Comparison of ENCODE assay signal across 8 cellular contexts in the genomic region with DNA sequence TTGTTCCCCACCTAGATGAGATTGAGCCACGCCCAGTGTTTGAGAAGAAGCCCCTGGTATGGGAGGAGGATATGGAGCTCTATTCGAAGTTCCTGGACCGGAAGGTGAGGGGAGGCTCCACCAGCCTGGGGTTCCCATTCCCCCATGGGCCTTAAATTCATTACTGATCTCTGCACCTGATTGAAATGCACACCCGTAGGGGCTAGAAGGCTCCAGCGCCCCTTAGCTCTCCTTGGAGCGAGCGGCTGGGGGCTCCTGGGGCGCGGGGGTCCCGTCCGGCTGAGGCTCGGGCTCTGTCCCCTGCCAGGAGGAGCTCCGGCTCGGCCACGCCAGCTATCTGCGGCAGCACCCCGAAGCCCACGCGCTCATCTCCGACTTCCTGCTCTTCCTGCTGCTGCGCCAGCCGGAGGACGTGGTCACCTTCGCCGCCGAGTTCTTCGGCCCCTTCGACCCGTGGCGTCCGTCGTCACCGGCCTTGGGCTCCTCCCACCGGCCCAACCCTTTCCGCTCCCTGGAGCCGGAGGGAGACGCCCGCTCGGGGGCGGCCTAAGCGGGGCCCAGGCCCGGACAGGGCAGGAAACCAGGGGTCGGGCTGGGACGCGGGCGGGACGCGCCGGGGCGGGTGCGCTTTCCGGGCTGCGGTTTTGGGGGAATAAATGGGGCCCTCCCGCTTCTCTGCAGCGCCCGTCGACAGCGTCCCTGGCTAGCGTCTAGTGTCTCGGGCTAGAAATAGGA. TPM values are rescaled to one million over a fixed set of nuclear protein-coding genes. Genes with fewer than 3 reads are reported as not detected.
A peak's percentile ranks its signal among the peaks of the same experiment; 100 is the strongest.
DNase-seq lines count a peak whose midpoint lies in the region; ATAC-seq, FAIRE-seq and TF ChIP-seq lines count a peak whose summit lies in the region.

No MANE protein-coding gene starts in this region.

- peak; percentile 96 for FAIRE-seq in GM18507 (lab: Jason Lieb, UNC)

- no peaks in the 10 kb centered on the region for H3K27me3 ChIP-seq in Peyer's patch
- H3K27me3 ChIP-seq in testis, result no peaks in the 10 kb centered on the region

- intact Hi-C loops in testis (cut with DNase I; ENCODE audit: low total_unique reads), result no loop called here

- no peaks in the 10 kb centered on the region for H3K9me3 ChIP-seq in Peyer's patch
- H3K9me3 ChIP-seq in testis, result no peaks in the 10 kb centered on the region

- 4 to 6% methylated on average over 39 to 56 of the region's 60 CpGs for whole genome bisulfite sequencing in testis, 2 donors

- H3K4me1 ChIP-seq in Peyer's patch, result no peaks in the 10 kb centered on the region
- no peaks in the 10 kb centered on the region for H3K4me1 ChIP-seq in testis

- DNase-seq in GM18507 (ENCODE audit: extremely low spot score, insufficient read length, low read depth) (peak; percentile 86), Peyer's patch (peak; percentile 79 to 95 (median 92)), foreskin melanocyte (peak; percentile 77), omental fat pad (ENCODE audit: low spot score) (peak; percentile 45), testis (peak; percentile 90), NCI-H226 (no peak)
- DNase-seq in activated effector memory CD4-positive, alpha-beta T cell treated with Interleukin-2 at 50 U/mL for 16 hours, result peak; percentile 66

- H3K36me3 ChIP-seq in Peyer's patch (no peaks in the 10 kb centered on the region), testis (ENCODE audit: low read depth, missing control alignments) (no peaks in the 10 kb centered on the region)

- ATAC-seq in HG02870 (IDR thresholded peaks at IDR 0.05; ENCODE audit: unreplicated experiment) (peak; percentile 90), omental fat pad (ENCODE audit: low FRiP score) (peak; percentile 90)

- H3K4me3 ChIP-seq in Peyer's patch (peak overlapping the region; percentile 52 to 63 (median 53)), testis (peak overlapping the region; percentile 53 to 65)

- peak; percentile 87 to 94 for TF ChIP-seq POLR2A in Peyer's patch (IDR thresholded peaks at IDR 0.05)
- peak; percentile 56 for TF ChIP-seq POLR2A in testis (IDR thresholded peaks at IDR 0.05)

- TF ChIP-seq CTCF in Peyer's patch (IDR thresholded peaks at IDR 0.05) (peak in 1 of 6 experiments; percentile 5), omental fat pad (IDR thresholded peaks at IDR 0.05) (no peak), testis (IDR thresholded peaks at IDR 0.05) (no peak)

- H3K27ac ChIP-seq in Peyer's patch, result peak overlapping the region; percentile 84 to 88 (median 86)
- H3K27ac ChIP-seq in testis, result peak overlapping the region; percentile 93 to 94

RNA-seq across cellular contexts. Expression of a gene that starts 10.9 kb away (rescaled TPM):
- not detected for total RNA-seq in Peyer's patch
- total RNA-seq in omental fat pad, result not detected
- total RNA-seq in testis, result 1 to 10 TPM; 2.0 to 5.7 TPM
- 19.6 TPM for polyA plus RNA-seq in testis (ENCODE audit: insufficient read depth, low read depth, low replicate concordance)

RNA-seq across cellular contexts. Expression of a gene that starts 14.5 kb away (rescaled TPM):
- total RNA-seq in Peyer's patch (10 to 100 TPM in 2 of 4 donors, 1 to 10 TPM in 2; 2.8 to 21.5 (median 8.6) TPM), omental fat pad (100 to 1,000 TPM in 2 of 4 donors, 10 to 100 TPM in 2; 40.0 to 218 (median 127) TPM), testis (10 to 100 TPM; 12.7 to 32.3 TPM)
- 2.8 TPM for polyA plus RNA-seq in testis (ENCODE audit: insufficient read depth, low read depth, low replicate concordance)

RNA-seq across cellular contexts. Expression of a gene that starts 32.1 kb away (rescaled TPM):
- total RNA-seq in Peyer's patch (100 to 1,000 TPM; 105 to 207 (median 184) TPM), omental fat pad (100 to 1,000 TPM in 2 of 4 donors, 10 to 100 TPM in 2; 77.6 to 147 (median 93.7) TPM), testis (10 to 100 TPM; 60.7 to 87.3 TPM)
- polyA plus RNA-seq in testis (ENCODE audit: insufficient read depth, low read depth, low replicate concordance), result 65.2 TPM

RNA-seq across cellular contexts. Expression of a gene that starts 51.3 kb away (rescaled TPM):
- 1,000 to 10,000 TPM in 1 of 4 donors, 100 to 1,000 TPM in 3; 189 to 1,274 (median 741) TPM for total RNA-seq in Peyer's patch
- not detected for total RNA-seq in omental fat pad
- under 1 TPM; 0.50 to 0.71 TPM for total RNA-seq in testis
- 1.6 TPM for polyA plus RNA-seq in testis (ENCODE audit: insufficient read depth, low read depth, low replicate concordance)
